ENCODE assay signal across 1 cellular context in genomic region chr10:7258948-7259523, GRCh38.
TF ChIP-seq lines count a peak whose summit lies in the region.

No MANE protein-coding gene starts in this region.

TF ChIP-seq in HepG2, 621 proteins besides CTCF, POLR2A, EP300 and RAD21 (continued from another document):
- no peak for TF ChIP-seq ZHX1 (CRISPR knock-in tag; IDR thresholded peaks at IDR 0.05; ENCODE audit: low read depth)
- TF ChIP-seq IKZF1 (IDR thresholded peaks at IDR 0.05): no peak
TF ChIP-seq in HepG2: peak in this region for 0.
